Comparison of ENCODE assay signal across 18 cellular contexts in the genomic region with DNA sequence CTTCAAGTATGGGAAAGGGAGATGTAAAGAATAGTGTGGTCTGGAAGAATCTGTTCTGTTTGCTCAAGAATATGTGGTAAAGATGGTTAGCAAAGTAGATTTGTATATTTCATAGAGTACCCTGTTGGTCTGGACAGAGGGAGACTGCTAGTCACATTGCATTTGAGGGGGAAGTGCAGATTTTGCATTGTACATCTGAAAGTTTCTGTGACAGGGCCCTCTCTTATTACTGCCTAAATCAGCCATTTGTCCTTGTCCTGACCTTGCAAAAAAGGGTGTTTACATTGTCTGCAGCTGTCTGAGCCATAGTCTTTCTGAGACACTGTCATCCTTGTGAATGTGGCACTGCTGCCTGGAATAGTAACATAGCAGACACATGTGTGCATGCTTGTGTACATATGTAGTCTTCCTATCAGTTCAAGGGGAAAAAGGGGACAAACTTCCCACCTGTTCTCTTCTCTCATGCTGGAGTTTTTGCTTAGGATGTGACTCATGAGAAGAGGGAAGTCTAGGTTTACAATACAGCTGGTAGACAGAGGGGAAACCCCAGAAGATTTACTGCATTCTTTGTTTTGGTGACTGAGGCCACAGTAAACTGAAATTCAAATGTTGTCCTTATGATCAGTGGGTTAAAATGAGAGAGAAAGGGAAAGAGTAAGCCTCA.
DNase-seq lines count a peak whose midpoint lies in the region; ATAC-seq, FAIRE-seq and TF ChIP-seq lines count a peak whose summit lies in the region.
"Had no signal": no experiment of that assay in that cellular context is flagged by ENCODE, and none has a peak within 500 bp of the region (broad histone marks: within the 10 kb centered on the region; RNA-seq: fewer than 3 reads in every experiment).

No MANE protein-coding gene starts in this region.

- H3K23me2 ChIP-seq in H1 (ENCODE audit: low read depth, low read length), result no peaks in the 10 kb centered on the region

- no peaks in the 10 kb centered on the region for H4K20me1 ChIP-seq in IMR-90 (ENCODE audit: insufficient read depth, low read length)
- no peaks in the 10 kb centered on the region for H4K20me1 ChIP-seq in H1 (replicated peaks in 1 of 2; ENCODE audit: control insufficient read depth in 1 of 2, insufficient read depth in 2 of 2, low read length in 2 of 2)

- H3K4me1 Mint-ChIP-seq in MCF 10A (ENCODE audit: insufficient read depth, unreplicated experiment), result no peaks in the 10 kb centered on the region
- H3K4me1 Mint-ChIP-seq in stimulated activated memory B cell treated with anti-CD40 and anti-IgM and Interleukin-4, amounts not matched to agents 10 μg/mL and 1 μg/mL and 100 μg/mL, for 72 hours, result no peaks in the 10 kb centered on the region
- H3K4me1 Mint-ChIP-seq: activated naive CD8-positive, alpha-beta T cell treated with anti-CD3 and anti-CD28 coated beads for 36 hours had no signal

- no peak overlapping the region for H2BK12ac ChIP-seq in H1 (ENCODE audit: low read depth, low read length)

- BruUV-seq in MCF 10A (replicated peaks; lab: Mats Ljungman, UMichigan) (no TSS peak), IMR-90 (replicated peaks; lab: Mats Ljungman, UMichigan) (no TSS peak)

- ATAC-seq in IMR-90 (ENCODE audit: low read depth), result peak; percentile 54; the same call in 1 of the 2 replicates
- ATAC-seq in stimulated activated memory B cell treated with anti-CD40 and anti-IgM and Interleukin-4, amounts not matched to agents 10 μg/mL and 1 μg/mL and 100 μg/mL, for 72 hours, result no peak
- ATAC-seq: activated CD8-positive, alpha-beta T cell treated with anti-CD3 and anti-CD28 coated beads, Interleukin-2, amount 10 ng/mL, durations not matched to agents 7 days and 5 days; heart left ventricle had no signal

- no peak overlapping the region for H3K27ac Mint-ChIP-seq in MCF 10A (ENCODE audit: low read depth, unreplicated experiment)
- no peak overlapping the region for H3K27ac Mint-ChIP-seq in stimulated activated memory B cell treated with anti-CD40 and anti-IgM and Interleukin-4, amounts not matched to agents 10 μg/mL and 1 μg/mL and 100 μg/mL, for 72 hours
- H3K27ac Mint-ChIP-seq: activated CD8-positive, alpha-beta T cell treated with anti-CD3 and anti-CD28 coated beads, Interleukin-2, amount 10 ng/mL, durations not matched to agents 7 days and 5 days; activated naive CD8-positive, alpha-beta T cell treated with anti-CD3 and anti-CD28 coated beads for 36 hours had no signal

- peaks cover 3% of the 10 kb centered on the region; the same call in 1 of the 2 replicates for H3K9me1 ChIP-seq in IMR-90 (ENCODE audit: insufficient read depth, low read length)

- no peak overlapping the region for H3K4me3 Mint-ChIP-seq in MCF 10A (ENCODE audit: unreplicated experiment)
- H3K4me3 Mint-ChIP-seq in stimulated activated memory B cell treated with anti-CD40 and anti-IgM and Interleukin-4, amounts not matched to agents 10 μg/mL and 1 μg/mL and 100 μg/mL, for 72 hours, result no peak overlapping the region
- H3K4me3 Mint-ChIP-seq: activated CD8-positive, alpha-beta T cell treated with anti-CD3 and anti-CD28 coated beads, Interleukin-2, amount 10 ng/mL, durations not matched to agents 7 days and 5 days; activated naive CD8-positive, alpha-beta T cell treated with anti-CD3 and anti-CD28 coated beads for 36 hours had no signal

- H3K79me1 ChIP-seq in IMR-90 (ENCODE audit: low read depth in 1 of 2, low read length in 2 of 2) (no peaks in the 10 kb centered on the region), H1 (ENCODE audit: low read depth, low read length) (no peaks in the 10 kb centered on the region)

- H3K4ac ChIP-seq in IMR-90 (ENCODE audit: low read depth, low read length), result no peak overlapping the region
- no peak overlapping the region for H3K4ac ChIP-seq in H1 (replicated peaks; ENCODE audit: insufficient read length, low read depth, low read length)

- H3K36me3 Mint-ChIP-seq in MCF 10A (ENCODE audit: insufficient read depth, unreplicated experiment), result no peaks in the 10 kb centered on the region
- no peaks in the 10 kb centered on the region for H3K36me3 Mint-ChIP-seq in stimulated activated memory B cell treated with anti-CD40 and anti-IgM and Interleukin-4, amounts not matched to agents 10 μg/mL and 1 μg/mL and 100 μg/mL, for 72 hours
- H3K36me3 Mint-ChIP-seq: activated naive CD8-positive, alpha-beta T cell treated with anti-CD3 and anti-CD28 coated beads for 36 hours had no signal

- dilution Hi-C loops in IMR-90 (cut with HindIII; ENCODE audit: low sequenced_read_pairs, unreplicated experiment), result no loop called here

- H2BK15ac ChIP-seq in IMR-90 (ENCODE audit: low read depth, low read length) (no peak overlapping the region), H1 (ENCODE audit: low read length) (no peak overlapping the region)

- H3K4me2 ChIP-seq in IMR-90 (ENCODE audit: low read depth, low read length), result no peak overlapping the region
- no peak overlapping the region for H3K4me2 ChIP-seq in H1 (ENCODE audit: insufficient read depth in 1 of 2, low read depth in 2 of 2, low read length in 2 of 2)

- POLR2A ChIA-PET in MCF 10A (lab: Yijun Ruan, JAX) (no interaction called here), IMR-90 (lab: Charles Lee; ENCODE audit: unreplicated experiment) (no interaction called here), H1 (lab: Charles Lee; ENCODE audit: partially characterized antibody) (no interaction called here)

- H3K9me3 ChIP-seq in breast epithelium (no peaks in the 10 kb centered on the region), IMR-90 (ENCODE audit: control insufficient read depth, insufficient read depth, low read length) (no peaks in the 10 kb centered on the region), H1 (ENCODE audit: insufficient read depth in 2 of 2, low read depth in 1 of 2, low read length in 1 of 2) (no peaks in the 10 kb centered on the region), left ventricle myocardium inferior (replicated peaks) (no peaks in the 10 kb centered on the region)
- H3K9me3 ChIP-seq: heart left ventricle, right atrium auricular region, testis had no signal

- H3K18ac ChIP-seq in IMR-90 (ENCODE audit: low read depth, low read length) (no peak overlapping the region), H1 (ENCODE audit: extremely low read depth, low read length) (no peak overlapping the region)

- no peak for FAIRE-seq in H1 (lab: Jason Lieb, UNC)
- no peak for FAIRE-seq in urothelium cell line (lab: Jason Lieb, UNC)
- FAIRE-seq: GM18507 had no signal

- no peak overlapping the region for H3K4me3 ChIP-seq in breast epithelium
- no peak overlapping the region for H3K4me3 ChIP-seq in IMR-90 (ENCODE audit: insufficient read depth, low read depth, low read length)
- no peak overlapping the region for H3K4me3 ChIP-seq in H1 (ENCODE audit: extremely low read depth in 1 of 4, insufficient read depth in 2 of 4, low read depth in 3 of 4, low read length in 4 of 4)
- H3K4me3 ChIP-seq in left ventricle myocardium inferior, result no peak overlapping the region
- H3K4me3 ChIP-seq: heart left ventricle, lung, right atrium auricular region, testis had no signal

- H2AFZ ChIP-seq in IMR-90 (replicated peaks; ENCODE audit: low read length, poor library complexity) (no peak overlapping the region), H1 (ENCODE audit: low read length) (peak overlapping the region; percentile 55; the same call in 1 of the 2 replicates)

- H3K27me3 Mint-ChIP-seq in MCF 10A (ENCODE audit: insufficient read depth, unreplicated experiment), result no peaks in the 10 kb centered on the region
- no peaks in the 10 kb centered on the region for H3K27me3 Mint-ChIP-seq in stimulated activated memory B cell treated with anti-CD40 and anti-IgM and Interleukin-4, amounts not matched to agents 10 μg/mL and 1 μg/mL and 100 μg/mL, for 72 hours
- H3K27me3 Mint-ChIP-seq: activated naive CD8-positive, alpha-beta T cell treated with anti-CD3 and anti-CD28 coated beads for 36 hours had no signal

- TF ChIP-seq CTCF in MCF 10A (IDR thresholded peaks at IDR 0.05; ENCODE audit: unreplicated experiment), result no peak
- no peak for TF ChIP-seq CTCF in breast epithelium (IDR thresholded peaks at IDR 0.05)
- TF ChIP-seq CTCF in IMR-90 (conservative IDR thresholded peaks at IDR 0.05; ENCODE audit: low read depth, low read length), result no peak
- TF ChIP-seq CTCF in H1 (IDR thresholded peaks at IDR 0.05; ENCODE audit: control extremely low read depth in 1 of 3, insufficient read depth in 1 of 3, low read depth in 1 of 3, low read length in 3 of 3), result no peak
- no peak for TF ChIP-seq CTCF in left ventricle myocardium inferior (IDR thresholded peaks at IDR 0.05; ENCODE audit: borderline replicate concordance)

- no peak overlapping the region for H3K9ac ChIP-seq in IMR-90 (ENCODE audit: low read depth, low read length)
- no peak overlapping the region; a peak in 1 of 7 replicates for H3K9ac ChIP-seq in H1 (replicated peaks in 1 of 4; ENCODE audit: extremely low read depth in 1 of 4, low read depth in 3 of 4, low read length in 3 of 4)

- no peak overlapping the region; the same call in 1 of the 2 replicates for H2AK5ac ChIP-seq in IMR-90 (ENCODE audit: low read depth, low read length)
- no peak overlapping the region for H2AK5ac ChIP-seq in H1 (ENCODE audit: low read depth, low read length)

- no peak overlapping the region for H3K56ac ChIP-seq in IMR-90 (ENCODE audit: extremely low read depth, insufficient read depth, low read length)
- H3K56ac ChIP-seq in H1 (replicated peaks; ENCODE audit: insufficient read length, low read depth, low read length), result no peak overlapping the region

- H4K5ac ChIP-seq in IMR-90 (ENCODE audit: low read depth, low read length) (no peak overlapping the region), H1 (ENCODE audit: insufficient read length, low read depth, low read length) (no peak overlapping the region)

- TF ChIP-seq RAD21 in IMR-90 (IDR thresholded peaks at IDR 0.05; ENCODE audit: low read length) (no peak), H1 (IDR thresholded peaks at IDR 0.05 in 1 of 2, conservative IDR thresholded peaks at IDR 0.05 in 1 of 2; ENCODE audit: low read depth in 2 of 2, low read length in 2 of 2) (no peak)

- no peaks in the 10 kb centered on the region for H3K36me3 ChIP-seq in breast epithelium
- no peaks in the 10 kb centered on the region for H3K36me3 ChIP-seq in IMR-90 (ENCODE audit: control insufficient read depth, insufficient read depth, low read length)
- no peaks in the 10 kb centered on the region for H3K36me3 ChIP-seq in H1 (ENCODE audit: control insufficient read depth in 2 of 4, insufficient read depth in 4 of 4, low read length in 3 of 4)
- no peaks in the 10 kb centered on the region for H3K36me3 ChIP-seq in left ventricle myocardium inferior
- H3K36me3 ChIP-seq: heart left ventricle, right atrium auricular region had no signal

- H3K79me2 ChIP-seq in H1 (ENCODE audit: control insufficient read depth in 1 of 2, insufficient read depth in 2 of 2, low read length in 2 of 2), result no peaks in the 10 kb centered on the region

- no peak overlapping the region for H2BK20ac ChIP-seq in IMR-90 (ENCODE audit: low read depth, low read length)
- no peak overlapping the region for H2BK20ac ChIP-seq in H1 (ENCODE audit: low read length)

- H3K4me1 ChIP-seq in breast epithelium (no peaks in the 10 kb centered on the region), IMR-90 (ENCODE audit: control insufficient read depth, insufficient read depth, low read length) (peaks cover 2% of the 10 kb centered on the region; the same call in 1 of the 2 replicates), H1 (replicated peaks in 1 of 4; ENCODE audit: control insufficient read depth in 3 of 4, insufficient read depth in 4 of 4, low read length in 3 of 4) (peaks cover 0 to 3% (median 1%) of the 10 kb centered on the region in 4 experiments; a peak in 1 of 7 replicates), left ventricle myocardium inferior (no peaks in the 10 kb centered on the region)
- H3K4me1 ChIP-seq: heart left ventricle, right atrium auricular region, testis had no signal

- H2AK9ac ChIP-seq in IMR-90 (replicated peaks; ENCODE audit: low read depth, low read length, poor library complexity), result no peak overlapping the region

- H3K27me3 ChIP-seq in breast epithelium, result no peaks in the 10 kb centered on the region
- H3K27me3 ChIP-seq in IMR-90 (ENCODE audit: control insufficient read depth, insufficient read depth, low read length), result no peaks in the 10 kb centered on the region; the same call in 1 of the 2 replicates
- H3K27me3 ChIP-seq in H1 (replicated peaks in 1 of 4; ENCODE audit: control insufficient read depth in 3 of 4, extremely low read depth in 1 of 4, insufficient read depth in 3 of 4, low read length in 3 of 4), result no peaks in the 10 kb centered on the region
- H3K27me3 ChIP-seq in left ventricle myocardium inferior (ENCODE audit: low read depth), result no peaks in the 10 kb centered on the region
- H3K27me3 ChIP-seq: heart left ventricle, right atrium auricular region, testis had no signal

- H3K27ac ChIP-seq in breast epithelium (no peak overlapping the region), IMR-90 (ENCODE audit: insufficient read depth, low read length) (no peak overlapping the region), H1 (ENCODE audit: low read depth, low read length) (no peak overlapping the region), left ventricle myocardium inferior (replicated peaks) (no peak overlapping the region)
- H3K27ac ChIP-seq: heart left ventricle, right atrium auricular region, testis had no signal

- H2BK120ac ChIP-seq in IMR-90 (ENCODE audit: low read depth, low read length), result no peak overlapping the region
- H2BK120ac ChIP-seq in H1 (replicated peaks; ENCODE audit: low read depth, low read length), result no peak overlapping the region

- no peak overlapping the region for H4K91ac ChIP-seq in IMR-90 (ENCODE audit: insufficient read depth, low read depth, low read length)
- no peak overlapping the region for H4K91ac ChIP-seq in H1 (replicated peaks; ENCODE audit: insufficient read length, low read length)

- no peak overlapping the region for H3K14ac ChIP-seq in IMR-90 (replicated peaks; ENCODE audit: low read depth, low read length)
- H3K14ac ChIP-seq in H1 (ENCODE audit: insufficient read length), result no peak overlapping the region

- DNase-seq in MCF 10A (ENCODE audit: unreplicated experiment) (peak; percentile 37), breast epithelium (ENCODE audit: low spot score in 2 of 2) (no peak), IMR-90 (peak; percentile 57), H1 (ENCODE audit: low read depth in 1 of 2, low spot score in 2 of 2) (no peak), urothelium cell line (ENCODE audit: low spot score) (peak; percentile 39), KG1 (lab: John Stamatoyannopoulos, UW) (no peak), left ventricle myocardium inferior (no peak)
- DNase-seq: activated CD8-positive, alpha-beta T cell treated with anti-CD3 and anti-CD28 coated beads, Interleukin-2, amount 10 ng/mL, durations not matched to agents 7 days and 5 days; activated naive CD8-positive, alpha-beta T cell treated with anti-CD3 and anti-CD28 coated beads for 36 hours; effector CD8-positive, alpha-beta T cell; EL; heart left ventricle; T-helper 1 cell; testis had no signal

- intact Hi-C loops in MCF 10A (cut with micrococcal nuclease) (no loop called here), breast epithelium (cut with DNase I; ENCODE audit: low total_unique reads) (no loop called here), IMR-90 (cut with micrococcal nuclease) (no loop called here), left ventricle myocardium inferior (cut with micrococcal nuclease) (no loop called here)

- H2BK5ac ChIP-seq in IMR-90 (ENCODE audit: low read depth, low read length, poor library complexity, severe bottlenecking) (no peak overlapping the region), H1 (ENCODE audit: low read depth, low read length) (0 out of 2 replicates have a peak overlapping the region, but pooled peaks have one; percentile 15)

- no peaks in the 10 kb centered on the region for H3K9me3 Mint-ChIP-seq in MCF 10A (ENCODE audit: unreplicated experiment)
- H3K9me3 Mint-ChIP-seq in stimulated activated memory B cell treated with anti-CD40 and anti-IgM and Interleukin-4, amounts not matched to agents 10 μg/mL and 1 μg/mL and 100 μg/mL, for 72 hours, result peaks cover 2% of the 10 kb centered on the region
- H3K9me3 Mint-ChIP-seq: activated naive CD8-positive, alpha-beta T cell treated with anti-CD3 and anti-CD28 coated beads for 36 hours had no signal

- no peak for TF ChIP-seq POLR2A in breast epithelium (IDR thresholded peaks at IDR 0.05)
- TF ChIP-seq POLR2A in IMR-90 (IDR thresholded peaks at IDR 0.05; ENCODE audit: low read depth, low read length), result no peak
- TF ChIP-seq POLR2A in H1 (IDR thresholded peaks at IDR 0.05; ENCODE audit: control extremely low read depth in 1 of 2, low read depth in 2 of 2, low read length in 2 of 2), result no peak

- CTCF ChIA-PET in MCF 10A (lab: Yijun Ruan, JAX) (no interaction called here), IMR-90 (lab: Yijun Ruan, JAX) (no interaction called here), H1 (lab: Charles Lee; ENCODE audit: partially characterized antibody) (no interaction called here)

- in situ Hi-C loops in IMR-90 (cut with MboI; ENCODE audit: low sequenced_read_pairs), result no loop called here

- H3K23ac ChIP-seq in IMR-90 (ENCODE audit: low read depth, low read length) (no peak overlapping the region), H1 (ENCODE audit: insufficient read length) (no peak overlapping the region)

- no peak for TF ChIP-seq EP300 in H1 (IDR thresholded peaks at IDR 0.05; ENCODE audit: borderline replicate concordance in 1 of 2, low read depth in 2 of 2, low read length in 2 of 2)

- H4K8ac ChIP-seq in IMR-90 (ENCODE audit: low read depth in 2 of 2, low read length in 2 of 2) (no peak overlapping the region), H1 (ENCODE audit: extremely low read depth, insufficient read depth, low read length) (no peak overlapping the region)

Comparison
In these comparisons a context has a peak if more than half of its experiments do, and no peak if none do; other contexts are left out.
1. DNase-seq: peak in MCF 10A (single experiment), IMR-90 (single experiment) and urothelium cell line (single experiment); none in breast epithelium (0 of 2), H1 (0 of 2), KG1 (single experiment) and left ventricle myocardium inferior (single experiment).